ENCODE assay signal across 12 cellular contexts in the genomic region with DNA sequence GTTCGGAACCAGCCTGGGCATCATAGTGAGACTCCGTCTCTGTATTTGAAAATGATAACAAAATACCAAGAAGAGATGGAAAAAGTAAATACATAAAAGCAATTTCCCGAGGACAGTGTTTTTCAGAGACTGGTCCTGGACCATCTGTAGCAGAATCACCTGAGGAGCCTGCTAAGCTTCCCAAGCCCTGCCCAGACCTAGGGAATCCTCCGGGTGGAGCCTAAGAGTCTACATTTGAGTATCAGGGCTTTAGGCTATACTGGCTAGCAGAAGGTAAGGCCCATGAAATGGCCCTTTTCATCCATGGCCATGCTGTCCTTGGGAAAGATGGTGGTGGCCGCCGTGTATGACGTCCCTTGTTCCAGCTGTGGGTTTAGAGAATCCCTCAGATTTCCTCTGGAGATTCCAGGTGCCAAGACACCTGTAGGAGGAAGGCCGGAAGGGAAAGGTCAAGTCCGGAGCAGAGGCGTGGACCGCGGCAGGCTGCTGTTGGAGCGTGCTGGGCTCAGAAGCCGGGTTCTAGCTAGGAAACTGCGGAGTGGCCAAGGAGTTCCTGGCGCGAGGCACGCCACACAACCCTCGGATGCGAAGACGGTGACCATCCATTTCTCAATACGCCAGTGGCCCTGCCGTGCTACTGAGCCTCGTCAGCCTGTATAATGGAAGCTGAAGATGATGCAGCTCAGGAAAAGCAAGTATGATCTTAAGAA. TPM values are rescaled to one million over a fixed set of nuclear protein-coding genes. Genes with fewer than 3 reads are reported as not detected.
DNase-seq lines count a peak whose midpoint lies in the region; ATAC-seq and TF ChIP-seq lines count a peak whose summit lies in the region.
"Had no signal": no experiment of that assay in that cellular context is flagged by ENCODE, and none has a peak within 500 bp of the region (broad histone marks: within the 10 kb centered on the region; RNA-seq: fewer than 3 reads in every experiment).

No MANE protein-coding gene starts in this region.

- POLR2A ChIA-PET in activated CD4-positive, alpha-beta T cell treated with anti-CD3 and anti-CD28 coated beads, Interleukin-2, amount 10 ng/mL, durations not matched to agents 7 days and 5 days (lab: Charles Lee), result no interaction called here

- peaks cover 20% of the 10 kb centered on the region for H3K4me1 Mint-ChIP-seq in activated CD4-positive, alpha-beta T cell treated with anti-CD3 and anti-CD28 coated beads, Interleukin-2, amount 10 ng/mL, durations not matched to agents 7 days and 5 days
- peaks cover 28% of the 10 kb centered on the region for H3K4me1 Mint-ChIP-seq in neural crest cell

- peak overlapping the region; percentile 34 for H3K4me3 Mint-ChIP-seq in activated CD4-positive, alpha-beta T cell treated with anti-CD3 and anti-CD28 coated beads, Interleukin-2, amount 10 ng/mL, durations not matched to agents 7 days and 5 days
- peak overlapping the region; percentile 82 for H3K4me3 Mint-ChIP-seq in neural crest cell

- DNase-seq in activated CD4-positive, alpha-beta T cell treated with anti-CD3 and anti-CD28 coated beads, Interleukin-2, amount 10 ng/mL, durations not matched to agents 7 days and 5 days, result no peak
- no peak for DNase-seq in activated CD4-positive, alpha-beta T cell treated with anti-CD3 and anti-CD28 coated beads, Interleukin-2, amount 50 U/mL, for 4 hours
- peak; percentile 46 for DNase-seq in HuH-7 (ENCODE audit: low spot score)
- no peak for DNase-seq in coronary artery (ENCODE audit: low spot score)
- no peak for DNase-seq in neural crest cell (ENCODE audit: low read depth, low spot score)
- DNase-seq in GDM1 (lab: John Stamatoyannopoulos, UW), result no peak
- DNase-seq in KG1 (lab: John Stamatoyannopoulos, UW), result no peak
- DNase-seq: caudate nucleus, DND-41 had no signal

- H3K9me3 Mint-ChIP-seq in activated CD4-positive, alpha-beta T cell treated with anti-CD3 and anti-CD28 coated beads, Interleukin-2, amount 10 ng/mL, durations not matched to agents 7 days and 5 days, result no peaks in the 10 kb centered on the region
- no peaks in the 10 kb centered on the region for H3K9me3 Mint-ChIP-seq in neural crest cell

- no peak for ATAC-seq in HG03095 (IDR thresholded peaks at IDR 0.05; ENCODE audit: unreplicated experiment)
- ATAC-seq: esophagus mucosa had no signal

- H3K27ac Mint-ChIP-seq in activated CD4-positive, alpha-beta T cell treated with anti-CD3 and anti-CD28 coated beads, Interleukin-2, amount 10 ng/mL, durations not matched to agents 7 days and 5 days, result peak overlapping the region; percentile 62
- H3K27ac Mint-ChIP-seq in neural crest cell (ENCODE audit: unreplicated experiment), result no peak overlapping the region

- H3K36me3 Mint-ChIP-seq in activated CD4-positive, alpha-beta T cell treated with anti-CD3 and anti-CD28 coated beads, Interleukin-2, amount 10 ng/mL, durations not matched to agents 7 days and 5 days (ENCODE audit: low read depth), result peaks cover 16% of the 10 kb centered on the region
- H3K36me3 Mint-ChIP-seq in neural crest cell (ENCODE audit: low read depth), result peaks cover 7% of the 10 kb centered on the region

- H3K27ac ChIP-seq in coronary artery, result peak overlapping the region; percentile 35 to 95

- no peaks in the 10 kb centered on the region for H3K27me3 Mint-ChIP-seq in activated CD4-positive, alpha-beta T cell treated with anti-CD3 and anti-CD28 coated beads, Interleukin-2, amount 10 ng/mL, durations not matched to agents 7 days and 5 days
- no peaks in the 10 kb centered on the region for H3K27me3 Mint-ChIP-seq in neural crest cell (ENCODE audit: low read depth)

- CTCF ChIA-PET in activated CD4-positive, alpha-beta T cell treated with anti-CD3 and anti-CD28 coated beads, Interleukin-2, amount 10 ng/mL, durations not matched to agents 7 days and 5 days (lab: Charles Lee), result interaction anchor here (1.0 kb wide), 1 partner anchor 10 kb away, joined by 3 read pairs; no protein-coding TSS in a partner anchor

- H3K4me3 ChIP-seq in coronary artery, result no peak overlapping the region
- H3K4me3 ChIP-seq: lung had no signal

- TF ChIP-seq CTCF in coronary artery (IDR thresholded peaks at IDR 0.05), result no peak
- no peak for TF ChIP-seq CTCF in neural crest cell (conservative IDR thresholded peaks at IDR 0.05)

RNA-seq across cellular contexts. Expression of gene TMEM44, which starts 50.9 kb away (rescaled TPM):
- total RNA-seq in activated CD4-positive, alpha-beta T cell treated with anti-CD3 and anti-CD28 coated beads, Interleukin-2, amount 10 ng/mL, durations not matched to agents 7 days and 5 days, result 1 to 10 TPM; 1.9 to 2.7 TPM
- 37.3 and 43.8 TPM in 2 replicates for total RNA-seq in neural crest cell

Comparison
In these comparisons a context has a peak if more than half of its experiments do, and no peak if none do; other contexts are left out.
1. RNA of gene TMEM44, which starts 50.9 kb away (total RNA-seq): 37.3 to 43.8 TPM in neural crest cell; 1.9 to 2.7 TPM in activated CD4-positive, alpha-beta T cell treated with anti-CD3 and anti-CD28 coated beads, Interleukin-2, amount 10 ng/mL, durations not matched to agents 7 days and 5 days; every median in the first group is over 10 times any median in the second.